8 cellular contexts compared by ENCODE assay signal in genomic region chr6:15441215-15441868, GRCh38.
DNase-seq lines count a peak whose midpoint lies in the region; ATAC-seq and TF ChIP-seq lines count a peak whose summit lies in the region.

No MANE protein-coding gene starts in this region.

- no peaks in the 10 kb centered on the region for H3K27me3 Mint-ChIP-seq in CD8-positive, alpha-beta T cell (ENCODE audit: low read depth)

- no peaks in the 10 kb centered on the region for H3K36me3 ChIP-seq in CD8-positive, alpha-beta T cell (ENCODE audit: insufficient read depth, low read length)

- peaks cover 2% of the 10 kb centered on the region for H3K36me3 Mint-ChIP-seq in CD8-positive, alpha-beta T cell

- peak; percentile 76 for TF ChIP-seq CTCF in CD8-positive, alpha-beta T cell (IDR thresholded peaks at IDR 0.05)

- intact Hi-C loops in CD8-positive, alpha-beta T cell (cut with DNase I, micrococcal nuclease), result loop anchor here (1.0 to 2.0 kb wide), 4 partner anchors 113 to 1230 kb away; no protein-coding TSS in a partner anchor

- peak in 2 of 7 experiments; percentile 31 to 35 for DNase-seq in CD8-positive, alpha-beta T cell
- DNase-seq in HCEC 1CT (peak; percentile 73), NCI-H774 (lab: John Stamatoyannopoulos, UW) (peak; percentile 44), glomerular visceral epithelial cell (ENCODE audit: extremely low spot score) (peak; percentile 64), pons (ENCODE audit: low spot score) (peak; percentile 79)
- DNase-seq in activated T-cell treated with anti-CD3 and anti-CD28 coated beads, Interleukin-2, amount 50 U/mL, for 48 hours, result peak; percentile 41 to 43

- no peak overlapping the region for H3K27ac Mint-ChIP-seq in CD8-positive, alpha-beta T cell

- POLR2A ChIA-PET in CD8-positive, alpha-beta T cell (lab: Charles Lee), result no interaction called here

- H3K9me3 Mint-ChIP-seq in CD8-positive, alpha-beta T cell, result no peaks in the 10 kb centered on the region

- peak; percentile 65 for ATAC-seq in CD8-positive, alpha-beta T cell
- ATAC-seq in GM19395 (IDR thresholded peaks at IDR 0.05; ENCODE audit: unreplicated experiment) (no peak), HG02571 (IDR thresholded peaks at IDR 0.05; ENCODE audit: unreplicated experiment) (no peak)

- CTCF ChIA-PET in CD8-positive, alpha-beta T cell (lab: Charles Lee), result interaction anchor here (0.7 to 1.7 kb wide), 10 partner anchors 10 to 622 kb away, joined by 3 to 8 read pairs (median 3); no protein-coding TSS in a partner anchor

- peaks cover 33% of the 10 kb centered on the region for H3K4me1 ChIP-seq in CD8-positive, alpha-beta T cell (ENCODE audit: insufficient read depth, low read length)

- no peak overlapping the region for H3K4me3 Mint-ChIP-seq in CD8-positive, alpha-beta T cell

- no peaks in the 10 kb centered on the region for H3K9me3 ChIP-seq in CD8-positive, alpha-beta T cell (ENCODE audit: low read length)

- no peak overlapping the region for H3K4me3 ChIP-seq in CD8-positive, alpha-beta T cell (ENCODE audit: low read depth, low read length)

- no peak overlapping the region for H3K27ac ChIP-seq in CD8-positive, alpha-beta T cell (ENCODE audit: low read depth, low read length)

- no peaks in the 10 kb centered on the region for H3K27me3 ChIP-seq in CD8-positive, alpha-beta T cell (ENCODE audit: insufficient read depth, low read length)

- peaks cover 79% of the 10 kb centered on the region for H3K4me1 Mint-ChIP-seq in CD8-positive, alpha-beta T cell (ENCODE audit: low read depth)
